In the genomic region with DNA sequence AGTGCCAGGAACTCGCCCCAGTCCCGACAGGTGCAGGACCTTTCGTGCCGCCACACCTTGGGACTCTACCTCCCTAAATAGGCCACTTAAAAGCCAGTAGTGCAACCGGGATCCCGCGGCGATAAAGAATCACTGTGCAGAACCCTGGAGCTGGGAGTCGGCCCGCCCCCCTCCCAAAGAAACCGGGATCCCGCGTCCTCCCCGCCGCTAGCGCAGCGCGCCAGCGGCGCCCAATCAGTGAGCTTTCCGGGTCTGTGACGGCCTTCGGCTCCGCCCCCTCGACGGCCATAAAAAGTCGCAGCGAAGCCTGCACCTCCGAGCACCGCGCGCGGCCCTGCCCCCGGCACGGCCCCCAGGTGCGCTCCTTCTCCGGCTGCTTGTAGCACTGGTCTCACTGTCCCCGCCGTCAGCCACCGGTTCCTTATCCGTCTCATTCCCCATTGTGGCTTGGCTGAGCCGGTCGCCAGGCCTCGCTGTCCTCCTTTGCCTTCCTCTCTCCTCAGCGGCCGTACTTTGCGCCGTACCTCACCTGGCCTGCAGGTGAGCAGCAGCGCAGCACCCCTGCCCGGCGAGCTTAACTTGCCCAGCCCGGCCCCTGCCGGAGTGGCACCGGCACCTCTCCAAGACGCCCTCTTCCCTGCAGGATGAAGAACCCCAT, we compare ENCODE assay signal across 8 cellular contexts. TPM values are rescaled to one million over a fixed set of nuclear protein-coding genes. Genes with fewer than 3 reads are reported as not detected.
DNase-seq lines count a peak whose midpoint lies in the region; ATAC-seq and TF ChIP-seq lines count a peak whose summit lies in the region.

A gene (plus strand): TSS at position 318 of the 658 bp plus-strand sequence. CDS start 327 bp downstream, at position 645.

- peaks cover 3 to 9% of the 10 kb centered on the region in 2 donors for H3K4me1 Mint-ChIP-seq in effector memory CD8-positive, alpha-beta T cell (ENCODE audit: low read depth in 2 of 2)

- H3K36me3 Mint-ChIP-seq in effector memory CD8-positive, alpha-beta T cell (ENCODE audit: insufficient read depth), result no peaks in the 10 kb centered on the region

- POLR2A ChIA-PET in OCI-LY7 (lab: Charles Lee), result no interaction called here

- H3K4me2 ChIP-seq in mesendoderm (ENCODE audit: low read length) (peak within 1 kb of the TSS; percentile 91), OCI-LY7 (ENCODE audit: low read length) (no peak within 1 kb of the TSS)

- no peak within 1 kb of the TSS for H2AK5ac ChIP-seq in mesendoderm (ENCODE audit: low read length)

- no peak within 1 kb of the TSS for H2AFZ ChIP-seq in OCI-LY7 (ENCODE audit: low read length)

- in situ Hi-C loops in GM13976 (cut with MboI; ENCODE audit: low sequenced_read_pairs, unreplicated experiment), result no loop called here

- H3K9ac ChIP-seq in mesendoderm (ENCODE audit: low read length), result peak within 1 kb of the TSS; percentile 63

- no peak within 1 kb of the TSS for H3K18ac ChIP-seq in mesendoderm (ENCODE audit: low read length)

- H3K36me3 ChIP-seq in mesendoderm (ENCODE audit: control insufficient read depth, insufficient read depth, low read length), result no peaks in the 10 kb centered on the region
- no peaks in the 10 kb centered on the region for H3K36me3 ChIP-seq in OCI-LY7 (ENCODE audit: insufficient read depth, low read length)

- peak within 1 kb of the TSS; percentile 70 to 82 for H3K4me3 Mint-ChIP-seq in effector memory CD8-positive, alpha-beta T cell

- BruUV-seq in OCI-LY7 (replicated peaks; lab: Mats Ljungman, UMichigan), result no TSS peak

- H3K27me3 Mint-ChIP-seq in effector memory CD8-positive, alpha-beta T cell, result peaks cover 58 to 71% of the 10 kb centered on the region in 2 donors

- H3K27ac Mint-ChIP-seq in effector memory CD8-positive, alpha-beta T cell, result peak within 1 kb of the TSS in 1 of 2 donors; percentile 63

- peak within 1 kb of the TSS; percentile 81 for H3K23ac ChIP-seq in mesendoderm (ENCODE audit: low read length)

- H3K79me2 ChIP-seq in mesendoderm (ENCODE audit: control insufficient read depth, insufficient read depth, low read length) (no peaks in the 10 kb centered on the region), OCI-LY7 (ENCODE audit: insufficient read depth, low read depth, low read length) (no peaks in the 10 kb centered on the region)

- no peak within 1 kb of the TSS for H2BK120ac ChIP-seq in mesendoderm (ENCODE audit: low read depth, low read length)

- no peaks in the 10 kb centered on the region for H3K79me1 ChIP-seq in mesendoderm (ENCODE audit: low read length)

- no peaks in the 10 kb centered on the region for H3K9me2 ChIP-seq in OCI-LY7 (ENCODE audit: insufficient read depth, low read length)

- peaks cover 19% of the 10 kb centered on the region for H3K27me3 ChIP-seq in mesendoderm (ENCODE audit: insufficient read depth, low read length, poor library complexity)

- H3K4ac ChIP-seq in mesendoderm (ENCODE audit: low read depth, low read length), result no peak within 1 kb of the TSS

- H3K9me3 Mint-ChIP-seq in effector memory CD8-positive, alpha-beta T cell, result no peaks in the 10 kb centered on the region

- H3K4me3 ChIP-seq in mesendoderm (ENCODE audit: low read length), result peak within 1 kb of the TSS; percentile 51
- H3K4me3 ChIP-seq in OCI-LY7 (ENCODE audit: low read depth, low read length, poor library complexity, severe bottlenecking), result no peak within 1 kb of the TSS

- CTCF ChIA-PET in OCI-LY7 (lab: Charles Lee; ENCODE audit: unreplicated experiment), result no interaction called here

- no CpG with 5 or more reads among the region's 55 CpGs for WGBS in mesendoderm (ENCODE audit: extremely low coverage, insufficient coverage, low lambda C conversion rate)

- no peak within 1 kb of the TSS for H2BK5ac ChIP-seq in mesendoderm (ENCODE audit: low read length)

- TF ChIP-seq CTCF in GM13976 (IDR thresholded peaks at IDR 0.05; ENCODE audit: borderline replicate concordance, control extremely low read depth, extremely low read depth, insufficient read depth, missing control alignments) (no peak), OCI-LY7 (conservative IDR thresholded peaks at IDR 0.05; ENCODE audit: low read length) (no peak)

- H3K9me3 ChIP-seq in OCI-LY7 (ENCODE audit: low read length), result no peaks in the 10 kb centered on the region

- DNase-seq in GM13976 (ENCODE audit: low spot score) (peak; percentile 42), mesendoderm (peak; percentile 81), NCI-H524 treated with DMSO at 0.1 percent for 48 hours (lab: John Stamatoyannopoulos, UW) (no peak), OCI-LY7 (ENCODE audit: low spot score) (no peak)
- DNase-seq in activated CD4-positive, alpha-beta T cell treated with anti-CD3 and anti-CD28 coated beads for 4 hours, result peak; percentile 5 to 18
- DNase-seq in effector memory CD8-positive, alpha-beta T cell, result no peak
- peak in 4 of 6 experiments; percentile 1 to 29 (median 10) for DNase-seq in stimulated activated naive CD4-positive, alpha-beta T cell (lab: John Stamatoyannopoulos, UW)

- peak; percentile 78 for ATAC-seq in HG03342 (IDR thresholded peaks at IDR 0.05; ENCODE audit: unreplicated experiment)
- ATAC-seq in effector memory CD8-positive, alpha-beta T cell (replicated peaks), result peak; percentile 56

- H3K4me1 ChIP-seq in mesendoderm (ENCODE audit: control insufficient read depth, low read depth, low read length) (peaks cover 13% of the 10 kb centered on the region), OCI-LY7 (ENCODE audit: insufficient read depth, low read length, poor library complexity, severe bottlenecking) (no peaks in the 10 kb centered on the region)

- H4K5ac ChIP-seq in mesendoderm (ENCODE audit: low read length), result no peak within 1 kb of the TSS

- no peaks in the 10 kb centered on the region for H4K20me1 ChIP-seq in OCI-LY7 (ENCODE audit: insufficient read depth, low read length)

- intact Hi-C loops in OCI-LY7 (cut with micrococcal nuclease; ENCODE audit: unreplicated experiment), result no loop called here

- H3K56ac ChIP-seq in mesendoderm (ENCODE audit: low read length), result peak within 1 kb of the TSS; percentile 82

- H3K27ac ChIP-seq in mesendoderm (ENCODE audit: low read depth, low read length), result no peak within 1 kb of the TSS
- no peak within 1 kb of the TSS for H3K27ac ChIP-seq in OCI-LY7 (ENCODE audit: low read depth, low read length, poor library complexity, severe bottlenecking)

- H4K8ac ChIP-seq in mesendoderm (ENCODE audit: low read depth, low read length), result no peak within 1 kb of the TSS

- no peak within 1 kb of the TSS for H2BK15ac ChIP-seq in mesendoderm (replicated peaks; ENCODE audit: low read depth)

RNA-seq across cellular contexts. Expression of the gene that starts here (rescaled TPM):
- 1.5 TPM for polyA plus RNA-seq in mesendoderm (2013, experiment 1 of 2)
- polyA plus RNA-seq in mesendoderm (2013, experiment 2 of 2), result 1.4 TPM
- not detected in 2 replicates for total RNA-seq in OCI-LY7 (2014; rRNA removed; shearing (Covaris generic))
- total RNA-seq in OCI-LY7 (2022), result not detected in 2 replicates

Comparison
In these comparisons a context has a peak if more than half of its experiments do, and no peak if none do; other contexts are left out.
1. DNase-seq: peak in GM13976 (single experiment), activated CD4-positive, alpha-beta T cell treated with anti-CD3 and anti-CD28 coated beads for 4 hours (2 of 2), mesendoderm (single experiment) and stimulated activated naive CD4-positive, alpha-beta T cell (4 of 6); none in effector memory CD8-positive, alpha-beta T cell (0 of 3), NCI-H524 treated with DMSO at 0.1 percent for 48 hours (single experiment) and OCI-LY7 (single experiment).